In genomic region chr3:171781711-171782127, GRCh38 we compare ENCODE assay signal across 1 cellular context.
TF ChIP-seq lines count a peak whose summit lies in the region.

No MANE protein-coding gene starts in this region.

TF ChIP-seq in GM12878, 131 proteins besides CTCF, POLR2A, EP300 and RAD21:
- TF ChIP-seq SMC3 (IDR thresholded peaks at IDR 0.05; ENCODE audit: borderline replicate concordance, low read length) (no peak), BMI1 (IDR thresholded peaks at IDR 0.05; ENCODE audit: borderline replicate concordance) (peak; percentile 24; the same call in 1 of the 2 replicates), EZH2 (IDR thresholded peaks at IDR 0.05; ENCODE audit: borderline replicate concordance, control insufficient read depth, low read depth, low read length) (no peak)
TF ChIP-seq in GM12878: peak in this region for 1.
